In the genomic region with DNA sequence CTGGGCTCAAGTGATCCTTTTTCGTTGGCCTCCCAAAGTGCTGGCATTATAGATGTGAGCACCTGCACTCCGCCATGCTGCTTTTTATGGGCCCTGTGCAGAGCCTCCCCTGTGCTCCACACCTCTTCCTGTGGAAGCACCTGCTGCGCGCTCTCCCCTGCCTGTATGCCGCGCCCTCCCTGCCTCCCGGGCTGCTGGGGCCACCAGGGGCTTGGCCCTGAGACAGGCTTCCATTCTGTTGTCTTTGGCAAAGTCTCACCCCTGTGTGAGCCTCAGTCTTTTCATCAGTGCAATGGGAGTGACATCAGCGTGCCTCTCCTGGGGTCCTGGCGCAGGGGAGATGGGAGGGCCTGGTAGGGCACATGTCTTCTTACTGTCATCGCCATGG, we compare ENCODE assay signal across 8 cellular contexts. TPM values are rescaled to one million over a fixed set of nuclear protein-coding genes. Genes with fewer than 3 reads are reported as not detected.
A peak's percentile ranks its signal among the peaks of the same experiment; 100 is the strongest.
DNase-seq lines count a peak whose midpoint lies in the region; ATAC-seq, FAIRE-seq and TF ChIP-seq lines count a peak whose summit lies in the region.

No MANE protein-coding gene starts in this region.

- peaks cover 11% of the 10 kb centered on the region; the same call in 1 of the 2 replicates for H3K36me3 ChIP-seq in PC-9 (ENCODE audit: low read depth)
- H3K36me3 ChIP-seq in rectal smooth muscle tissue (ENCODE audit: control insufficient read depth, insufficient read depth, low read length): peaks cover 27% of the 10 kb centered on the region
- peaks cover 12 to 36% of the 10 kb centered on the region in 2 donors for H3K36me3 ChIP-seq in kidney (ENCODE audit: control insufficient read depth in 1 of 2, insufficient read depth in 2 of 2, low read length in 2 of 2)

- H3K9me2 ChIP-seq in PC-9 (ENCODE audit: insufficient read depth): no peaks in the 10 kb centered on the region

- POLR2A ChIA-PET in PC-9 (lab: Charles Lee; ENCODE audit: unreplicated experiment): no interaction called here

- H3K4me1 ChIP-seq in PC-9 (replicated peaks; ENCODE audit: insufficient read depth) (peaks cover 16% of the 10 kb centered on the region), rectal smooth muscle tissue (ENCODE audit: control insufficient read depth, insufficient read depth, low read length) (peaks cover 39% of the 10 kb centered on the region), kidney (ENCODE audit: control insufficient read depth in 1 of 2, insufficient read depth in 1 of 2, low read depth in 1 of 2, low read length in 2 of 2) (peaks cover 14 to 35% of the 10 kb centered on the region in 2 donors)

- H3F3A ChIP-seq in PC-9 (ENCODE audit: insufficient read depth, low read depth): peaks cover 33% of the 10 kb centered on the region

- intact Hi-C loops in PC-9 (cut with micrococcal nuclease; ENCODE audit: unreplicated experiment): loop anchor here (5.0 kb wide), 1 partner anchor 396 kb away; no protein-coding TSS in a partner anchor
- intact Hi-C loops in kidney (cut with DNase I): no loop called here

- H3K4me2 ChIP-seq in PC-9: peak overlapping the region; percentile 87

- no peak for FAIRE-seq in kidney (lab: Jason Lieb, UNC)

- H3K27ac Mint-ChIP-seq in effector memory CD8-positive, alpha-beta T cell: peak overlapping the region; percentile 48 to 97

- peak overlapping the region; percentile 46 for H3K27ac ChIP-seq in PC-9
- H3K27ac ChIP-seq in rectal smooth muscle tissue (ENCODE audit: low read depth, low read length): no peak overlapping the region
- H3K27ac ChIP-seq in kidney (ENCODE audit: low read depth in 2 of 2, low read length in 2 of 2): no peak overlapping the region

- ATAC-seq in effector memory CD8-positive, alpha-beta T cell (replicated peaks): no peak
- ATAC-seq in GM19395 (IDR thresholded peaks at IDR 0.05; ENCODE audit: unreplicated experiment) (no peak), GM21360 (IDR thresholded peaks at IDR 0.05; ENCODE audit: unreplicated experiment) (no peak)

- CTCF ChIA-PET in PC-9 (lab: Charles Lee): no interaction called here

- H2AFZ ChIP-seq in PC-9: no peak overlapping the region

- H3K4me1 Mint-ChIP-seq in effector memory CD8-positive, alpha-beta T cell (ENCODE audit: low read depth in 2 of 2): peaks cover 32 to 37% of the 10 kb centered on the region in 2 donors

- H3K9me3 ChIP-seq in PC-9 (ENCODE audit: insufficient read depth, low read depth) (no peaks in the 10 kb centered on the region), kidney (ENCODE audit: control insufficient read depth in 1 of 2, low read length in 2 of 2) (no peaks in the 10 kb centered on the region)

- H3K4me3 Mint-ChIP-seq in effector memory CD8-positive, alpha-beta T cell: peak overlapping the region; percentile 74 to 80

- H3K4me3 ChIP-seq in GM08714 (ENCODE audit: low read length): peak overlapping the region; percentile 69; the same call in 1 of the 2 replicates
- peak overlapping the region; percentile 78 for H3K4me3 ChIP-seq in PC-9
- H3K4me3 ChIP-seq in rectal smooth muscle tissue (ENCODE audit: low read length): peak overlapping the region; percentile 81
- H3K4me3 ChIP-seq in kidney (ENCODE audit: low read length in 2 of 2): peak overlapping the region in 1 of 2 donors; percentile 75

- H3K27me3 ChIP-seq in PC-9 (ENCODE audit: insufficient read depth, low read depth) (no peaks in the 10 kb centered on the region), rectal smooth muscle tissue (ENCODE audit: control insufficient read depth, insufficient read depth, low read length) (no peaks in the 10 kb centered on the region)

- no TSS peak for BruUV-seq in PC-9 (replicated peaks; lab: Mats Ljungman, UMichigan)

- peaks cover 74% of the 10 kb centered on the region for H3K36me3 Mint-ChIP-seq in effector memory CD8-positive, alpha-beta T cell (ENCODE audit: insufficient read depth)

- no peaks in the 10 kb centered on the region for H3K9me3 Mint-ChIP-seq in effector memory CD8-positive, alpha-beta T cell

- peaks cover 44% of the 10 kb centered on the region for H3K79me2 ChIP-seq in PC-9 (ENCODE audit: low read depth)

- no peaks in the 10 kb centered on the region for H3K27me3 Mint-ChIP-seq in effector memory CD8-positive, alpha-beta T cell

- DNase-seq in PC-9: no peak
- no peak for DNase-seq in effector memory CD8-positive, alpha-beta T cell
- DNase-seq in SIG-M5 (lab: John Stamatoyannopoulos, UW): no peak
- no peak for DNase-seq in kidney

- peaks cover 14% of the 10 kb centered on the region for H4K20me1 ChIP-seq in PC-9 (ENCODE audit: insufficient read depth)

- H3K9ac ChIP-seq in rectal smooth muscle tissue (ENCODE audit: low read length) (no peak overlapping the region), kidney (ENCODE audit: low read length in 2 of 2) (peak overlapping the region in 1 of 2 donors; percentile 73)

- TF ChIP-seq CTCF in PC-9 (conservative IDR thresholded peaks at IDR 0.05) (no peak), kidney (IDR thresholded peaks at IDR 0.05; ENCODE audit: borderline replicate concordance, extremely low read depth, insufficient read depth) (no peak)

RNA-seq across cellular contexts. Expression of a gene that starts 1.3 kb away (rescaled TPM):
- total RNA-seq in PC-9 (2021): 51.8 and 64.2 TPM in 2 replicates
- total RNA-seq in kidney: 35.3 TPM
- polyA plus RNA-seq in kidney (ENCODE audit: insufficient read depth, low read depth, low replicate concordance): 94.7 TPM

RNA-seq across cellular contexts. Expression of a gene that starts 7.5 kb away (rescaled TPM):
- total RNA-seq in PC-9 (2021) (86.9 and 143 TPM in 2 replicates), kidney (533 TPM)
- 408 TPM for polyA plus RNA-seq in kidney (ENCODE audit: insufficient read depth, low read depth, low replicate concordance)

RNA-seq across cellular contexts. Expression of a gene that starts 9.1 kb away (rescaled TPM):
- 1.6 TPM in 1 of 2 replicates, not detected in the other for total RNA-seq in PC-9 (2021)
- total RNA-seq in kidney: not detected
- not detected for polyA plus RNA-seq in kidney (ENCODE audit: insufficient read depth, low read depth, low replicate concordance)

RNA-seq across cellular contexts. Expression of a gene that starts 28.2 kb away (rescaled TPM):
- 61.4 and 92.0 TPM in 2 replicates for total RNA-seq in PC-9 (2021)
- total RNA-seq in kidney: 205 TPM
- polyA plus RNA-seq in kidney (ENCODE audit: insufficient read depth, low read depth, low replicate concordance): 21.3 TPM

RNA-seq across cellular contexts. Expression of a gene that starts 35.1 kb away (rescaled TPM):
- total RNA-seq in PC-9 (2021): 157 and 214 TPM in 2 replicates
- total RNA-seq in kidney: 183 TPM
- polyA plus RNA-seq in kidney (ENCODE audit: insufficient read depth, low read depth, low replicate concordance): 641 TPM
